Comparison of ENCODE assay signal across 24 cellular contexts in genomic region chr20:35270021-35270902, GRCh38. TPM values are rescaled to one million over a fixed set of nuclear protein-coding genes. Genes with fewer than 3 reads are reported as not detected.
A peak's percentile ranks its signal among the peaks of the same experiment; 100 is the strongest.
DNase-seq lines count a peak whose midpoint lies in the region; ATAC-seq, FAIRE-seq and TF ChIP-seq lines count a peak whose summit lies in the region.
"Had no signal": no experiment of that assay in that cellular context is flagged by ENCODE, and none has a peak within 500 bp of the region (broad histone marks: within the 10 kb centered on the region; RNA-seq: fewer than 3 reads in every experiment).

No MANE protein-coding gene starts in this region.

- no peak overlapping the region for H3K18ac ChIP-seq in H1 (ENCODE audit: extremely low read depth, low read length)

- peak overlapping the region; percentile 37 for H4K91ac ChIP-seq in H1 (replicated peaks; ENCODE audit: insufficient read length, low read length)

- H3K4ac ChIP-seq in H1 (replicated peaks; ENCODE audit: insufficient read length, low read depth, low read length): no peak overlapping the region

- H2BK120ac ChIP-seq in H1 (replicated peaks; ENCODE audit: low read depth, low read length): no peak overlapping the region

- H3K56ac ChIP-seq in H1 (replicated peaks; ENCODE audit: insufficient read length, low read depth, low read length): no peak overlapping the region

- H3K36me3 ChIP-seq in Karpas-422 (ENCODE audit: insufficient read depth, low read length) (no peaks in the 10 kb centered on the region), H1 (ENCODE audit: control insufficient read depth in 2 of 4, insufficient read depth in 4 of 4, low read length in 3 of 4) (peaks cover 0 to 9% (median 0%) of the 10 kb centered on the region in 4 experiments; a peak in 3 of 8 replicates), esophagus squamous epithelium (peaks cover 0 to 81% (median 10%) of the 10 kb centered on the region in 3 donors)
- H3K36me3 ChIP-seq: transverse colon had no signal

- no peak overlapping the region for H4K5ac ChIP-seq in H1 (ENCODE audit: insufficient read length, low read depth, low read length)

- no peak overlapping the region for H3K4me3 Mint-ChIP-seq in osteocyte (ENCODE audit: unreplicated experiment)
- H3K4me3 Mint-ChIP-seq: activated CD4-positive, alpha-beta T cell treated with anti-CD3 and anti-CD28 coated beads, Interleukin-2, amount 10 ng/mL, durations not matched to agents 7 days and 5 days; activated naive CD4-positive, alpha-beta T cell treated with anti-CD3 and anti-CD28 coated beads, Interleukin-2, amount 50 U/mL, for 24 hours; HFFc6; natural killer cell had no signal

- ATAC-seq in GM21515 (IDR thresholded peaks at IDR 0.05; ENCODE audit: unreplicated experiment): no peak

- H3K4me2 ChIP-seq in Karpas-422 (ENCODE audit: low read depth, low read length, poor library complexity, severe bottlenecking) (peak overlapping the region; percentile 47), H1 (ENCODE audit: insufficient read depth in 1 of 2, low read depth in 2 of 2, low read length in 2 of 2) (no peak overlapping the region)
- H3K4me2 ChIP-seq: SK-N-SH had no signal

- peak overlapping the region; percentile 63 for H4K8ac ChIP-seq in H1 (ENCODE audit: extremely low read depth, insufficient read depth, low read length)

- no peaks in the 10 kb centered on the region for H3K9me3 Mint-ChIP-seq in osteocyte (ENCODE audit: unreplicated experiment)
- H3K9me3 Mint-ChIP-seq: activated CD4-positive, alpha-beta T cell treated with anti-CD3 and anti-CD28 coated beads, Interleukin-2, amount 10 ng/mL, durations not matched to agents 7 days and 5 days; activated naive CD4-positive, alpha-beta T cell treated with anti-CD3 and anti-CD28 coated beads, Interleukin-2, amount 50 U/mL, for 24 hours; activated T-helper 2 cell treated with anti-CD3 and anti-CD28 coated beads, Interferon-gamma antibody, Interleukin-2, Interleukin-4, amounts not matched to agents 10 μg/mL and 5 μg/mL and 100 μg/mL, durations not matched to agents 14 hours and 24 hours and 36 hours; CD4-positive, CD25-positive, alpha-beta regulatory T cell; HFFc6; natural killer cell had no signal

- POLR2A ChIA-PET in H1 (lab: Charles Lee; ENCODE audit: partially characterized antibody): interaction anchor here (1.1 to 7.9 kb wide), 5 partner anchors 4 to 11 kb away, joined by 3 to 98 read pairs (median 3); no protein-coding TSS in a partner anchor

- H3K23ac ChIP-seq in H1 (ENCODE audit: insufficient read length): no peak overlapping the region

- no peaks in the 10 kb centered on the region for H3K9me2 ChIP-seq in Karpas-422 (replicated peaks; ENCODE audit: insufficient read depth, low read length)
- H3K9me2 ChIP-seq: SK-N-SH had no signal

- peaks cover 10% of the 10 kb centered on the region for H3K36me3 Mint-ChIP-seq in osteocyte (ENCODE audit: unreplicated experiment)
- H3K36me3 Mint-ChIP-seq: natural killer cell had no signal

- DNase-seq in ELF-1 (ENCODE audit: low read depth, low spot score): peak; percentile 64
- no peak for DNase-seq in Karpas-422
- no peak for DNase-seq in H1 (ENCODE audit: low read depth in 1 of 2, low spot score in 2 of 2)
- DNase-seq in osteocyte (ENCODE audit: extremely low spot score, unreplicated experiment): no peak
- no peak for DNase-seq in activated CD4-positive, alpha-beta T cell treated with anti-CD3 and anti-CD28 coated beads, Interleukin-2, amount 50 U/mL, for 4 hours
- DNase-seq in esophagus squamous epithelium (lab: John Stamatoyannopoulos, UW): no peak
- DNase-seq: DMS 273 treated with DMSO at 0.1 percent for 48 hours, gastrocnemius medialis, left ventricle myocardium superior, NCI-H510A, SK-N-SH, small intestine had no signal

- H2BK15ac ChIP-seq in H1 (ENCODE audit: low read length): no peak overlapping the region

- no peak for FAIRE-seq in H1 (lab: Jason Lieb, UNC)
- FAIRE-seq: astrocyte, endometrium, pancreas, small intestine had no signal

- no peak for TF ChIP-seq CTCF in H1 (IDR thresholded peaks at IDR 0.05; ENCODE audit: control extremely low read depth in 1 of 3, insufficient read depth in 1 of 3, low read depth in 1 of 3, low read length in 3 of 3)
- no peak for TF ChIP-seq CTCF in osteocyte (IDR thresholded peaks at IDR 0.05)
- no peak for TF ChIP-seq CTCF in esophagus squamous epithelium (IDR thresholded peaks at IDR 0.05)

- H3K9me3 ChIP-seq in Karpas-422 (ENCODE audit: low read length) (no peaks in the 10 kb centered on the region), H1 (ENCODE audit: insufficient read depth in 2 of 2, low read depth in 1 of 2, low read length in 1 of 2) (no peaks in the 10 kb centered on the region), esophagus squamous epithelium (no peaks in the 10 kb centered on the region)
- H3K9me3 ChIP-seq: gastrocnemius medialis, pancreas, SK-N-SH, transverse colon had no signal

- no peak overlapping the region; the same call in 1 of the 2 replicates for H2BK12ac ChIP-seq in H1 (ENCODE audit: low read depth, low read length)

- no peaks in the 10 kb centered on the region for H3K27me3 Mint-ChIP-seq in osteocyte (ENCODE audit: unreplicated experiment)
- H3K27me3 Mint-ChIP-seq: activated CD4-positive, alpha-beta T cell treated with anti-CD3 and anti-CD28 coated beads, Interleukin-2, amount 10 ng/mL, durations not matched to agents 7 days and 5 days; activated naive CD4-positive, alpha-beta T cell treated with anti-CD3 and anti-CD28 coated beads, Interleukin-2, amount 50 U/mL, for 24 hours; CD4-positive, CD25-positive, alpha-beta regulatory T cell had no signal

- intact Hi-C loops in esophagus squamous epithelium (cut with DNase I): no loop called here

- H3K14ac ChIP-seq in H1 (ENCODE audit: insufficient read length): no peak overlapping the region

- H3K79me2 ChIP-seq in Karpas-422 (ENCODE audit: low read length) (no peaks in the 10 kb centered on the region), H1 (ENCODE audit: control insufficient read depth in 1 of 2, insufficient read depth in 2 of 2, low read length in 2 of 2) (no peaks in the 10 kb centered on the region)

- no peaks in the 10 kb centered on the region for H3K4me1 Mint-ChIP-seq in osteocyte (ENCODE audit: unreplicated experiment)

- H3K27ac ChIP-seq in Karpas-422 (ENCODE audit: low read length) (peak overlapping the region; percentile 83), H1 (ENCODE audit: low read depth, low read length) (no peak overlapping the region), esophagus squamous epithelium (no peak overlapping the region)
- H3K27ac ChIP-seq: gastrocnemius medialis had no signal

- H2AFZ ChIP-seq in Karpas-422 (ENCODE audit: low read length) (peak overlapping the region; percentile 68; the same call in 1 of the 2 replicates), H1 (ENCODE audit: low read length) (no peak overlapping the region)

- no peak overlapping the region; the same call in 1 of the 2 replicates for H2BK5ac ChIP-seq in H1 (ENCODE audit: low read depth, low read length)

- no peaks in the 10 kb centered on the region for H4K20me1 ChIP-seq in Karpas-422 (ENCODE audit: insufficient read depth, low read depth, low read length)
- H4K20me1 ChIP-seq in H1 (replicated peaks in 1 of 2; ENCODE audit: control insufficient read depth in 1 of 2, insufficient read depth in 2 of 2, low read length in 2 of 2): no peaks in the 10 kb centered on the region

- H2BK20ac ChIP-seq in H1 (ENCODE audit: low read length): no peak overlapping the region

- TF ChIP-seq RAD21 in H1 (IDR thresholded peaks at IDR 0.05 in 1 of 2, conservative IDR thresholded peaks at IDR 0.05 in 1 of 2; ENCODE audit: low read depth in 2 of 2, low read length in 2 of 2): no peak

- no peaks in the 10 kb centered on the region for H3K27me3 ChIP-seq in Karpas-422 (ENCODE audit: low read length)
- no peaks in the 10 kb centered on the region for H3K27me3 ChIP-seq in H1 (replicated peaks in 1 of 4; ENCODE audit: control insufficient read depth in 3 of 4, extremely low read depth in 1 of 4, insufficient read depth in 3 of 4, low read length in 3 of 4)
- H3K27me3 ChIP-seq in esophagus squamous epithelium: no peaks in the 10 kb centered on the region
- H3K27me3 ChIP-seq: gastrocnemius medialis, pancreas, transverse colon had no signal

- no peaks in the 10 kb centered on the region for H3K23me2 ChIP-seq in H1 (ENCODE audit: low read depth, low read length)

- peak overlapping the region; percentile 5 for H3K27ac Mint-ChIP-seq in osteocyte (ENCODE audit: unreplicated experiment)
- H3K27ac Mint-ChIP-seq: activated naive CD4-positive, alpha-beta T cell treated with anti-CD3 and anti-CD28 coated beads, Interleukin-2, amount 50 U/mL, for 24 hours; CD4-positive, CD25-positive, alpha-beta regulatory T cell; HFFc6 had no signal

- peaks cover 44% of the 10 kb centered on the region for H3K4me1 ChIP-seq in Karpas-422 (ENCODE audit: low read length)
- peaks cover 0 to 5% (median 2%) of the 10 kb centered on the region in 4 experiments; a peak in 3 of 7 replicates for H3K4me1 ChIP-seq in H1 (replicated peaks in 1 of 4; ENCODE audit: control insufficient read depth in 3 of 4, insufficient read depth in 4 of 4, low read length in 3 of 4)
- H3K4me1 ChIP-seq in esophagus squamous epithelium: peaks cover 0 to 9% (median 0%) of the 10 kb centered on the region in 3 donors
- H3K4me1 ChIP-seq: gastrocnemius medialis, pancreas had no signal

- CTCF ChIA-PET in H1 (lab: Charles Lee; ENCODE audit: partially characterized antibody): interaction anchor here (0.6 to 11.5 kb wide), 23 partner anchors 9 to 396 kb away, joined by 3 to 135 read pairs (median 4); partner anchors contain the start of gene EDEM2

- H2AK5ac ChIP-seq in H1 (ENCODE audit: low read depth, low read length): no peak overlapping the region

- H3K9ac ChIP-seq in Karpas-422 (ENCODE audit: low read length): peak overlapping the region; percentile 58
- no peak overlapping the region for H3K9ac ChIP-seq in H1 (replicated peaks in 1 of 4; ENCODE audit: extremely low read depth in 1 of 4, low read depth in 3 of 4, low read length in 3 of 4)
- H3K9ac ChIP-seq: SK-N-SH had no signal

- TF ChIP-seq EP300 in H1 (IDR thresholded peaks at IDR 0.05; ENCODE audit: borderline replicate concordance in 1 of 2, low read depth in 2 of 2, low read length in 2 of 2): no peak

- WGBS in H1 (ENCODE audit: extremely low coverage in 1 of 2, insufficient coverage in 1 of 2, insufficient read length in 1 of 2, insufficient replicate concordance in 2 of 2, low coverage in 1 of 2, low lambda C conversion rate in 2 of 2, missing lambda C conversion rate in 1 of 2), 2 experiments: 87% methylated on average over 19 of the region's 19 CpGs; no CpG with 5 or more reads in 1 of the 2 experiments
- 84 to 94% methylated on average over 10 to 12 of the region's 19 CpGs for WGBS in esophagus squamous epithelium, 2 donors

- no peaks in the 10 kb centered on the region for H3K79me1 ChIP-seq in H1 (ENCODE audit: low read depth, low read length)

- peak overlapping the region; percentile 25; the same call in 1 of the 2 replicates for H3K4me3 ChIP-seq in Karpas-422 (ENCODE audit: low read length)
- no peak overlapping the region for H3K4me3 ChIP-seq in H1 (ENCODE audit: extremely low read depth in 1 of 4, insufficient read depth in 2 of 4, low read depth in 3 of 4, low read length in 4 of 4)
- no peak overlapping the region for H3K4me3 ChIP-seq in esophagus squamous epithelium
- H3K4me3 ChIP-seq: gastrocnemius medialis, pancreas, transverse colon had no signal

- TF ChIP-seq POLR2A in H1 (IDR thresholded peaks at IDR 0.05; ENCODE audit: control extremely low read depth in 1 of 2, low read depth in 2 of 2, low read length in 2 of 2): no peak
- TF ChIP-seq POLR2A in esophagus squamous epithelium (IDR thresholded peaks at IDR 0.05): no peak

RNA-seq across cellular contexts. Expression of gene MMP24OS, which starts 7.7 kb away (rescaled TPM):
- total RNA-seq in Karpas-422 (2014; rRNA removed; shearing (Covaris generic); ENCODE audit: low replicate concordance): 12.4 and 17.1 TPM in 2 replicates
- total RNA-seq in H1 (2021; fragmentation: NEBNext Ultra II Directional; extraction: Animal tissue kit (Norgen Biotek cat#: 25700)): 19.0 and 22.2 TPM in 2 replicates
- 21.3 and 44.4 TPM in 2 replicates for polyA plus RNA-seq in H1 (2011; rRNA removed)
- polyA plus RNA-seq in H1 (2011; cell fraction: cytosol; rRNA removed): 20.6 TPM
- 45.3 TPM for polyA plus RNA-seq in H1 (2011; cell fraction: nucleus; rRNA removed)
- polyA plus RNA-seq in H1 (2012, experiment 1 of 2): 21.1 to 31.1 TPM (median 25.0 TPM) in 4 replicates
- 23.1 TPM for polyA plus RNA-seq in H1 (2012, experiment 2 of 2)
- 19.5 TPM for polyA plus RNA-seq in H1 (2013, experiment 1 of 2)
- polyA plus RNA-seq in H1 (2013, experiment 2 of 2): 17.8 TPM
- 5.5 and 9.3 TPM in 2 replicates for polyA minus RNA-seq in H1 (2011; rRNA and poly(A)+ RNA removed)
- 18.9 TPM for polyA minus RNA-seq in H1 (2011; cell fraction: cytosol; rRNA and poly(A)+ RNA removed)
- 27.2 TPM for polyA minus RNA-seq in H1 (2011; cell fraction: nucleus; rRNA and poly(A)+ RNA removed)
- total RNA-seq in osteocyte (118 and 120 TPM in 2 replicates), esophagus squamous epithelium (10 to 100 TPM; 12.8 to 21.5 (median 18.7) TPM)

RNA-seq across cellular contexts. Expression of gene EIF6, which starts 14.3 kb away (rescaled TPM):
- 150 and 168 TPM in 2 replicates for total RNA-seq in Karpas-422 (2014; rRNA removed; shearing (Covaris generic); ENCODE audit: low replicate concordance)
- total RNA-seq in H1 (2021; fragmentation: NEBNext Ultra II Directional; extraction: Animal tissue kit (Norgen Biotek cat#: 25700)): 183 and 184 TPM in 2 replicates
- polyA plus RNA-seq in H1 (2011; rRNA removed): 319 and 374 TPM in 2 replicates
- 267 TPM for polyA plus RNA-seq in H1 (2011; cell fraction: cytosol; rRNA removed)
- 359 TPM for polyA plus RNA-seq in H1 (2011; cell fraction: nucleus; rRNA removed)
- polyA plus RNA-seq in H1 (2012, experiment 1 of 2): 166 to 215 TPM (median 195 TPM) in 4 replicates
- polyA plus RNA-seq in H1 (2012, experiment 2 of 2): 307 TPM
- 104 TPM for polyA plus RNA-seq in H1 (2013, experiment 1 of 2)
- 109 TPM for polyA plus RNA-seq in H1 (2013, experiment 2 of 2)
- 168 and 184 TPM in 2 replicates for polyA minus RNA-seq in H1 (2011; rRNA and poly(A)+ RNA removed)
- polyA minus RNA-seq in H1 (2011; cell fraction: cytosol; rRNA and poly(A)+ RNA removed): 74.5 TPM
- polyA minus RNA-seq in H1 (2011; cell fraction: nucleus; rRNA and poly(A)+ RNA removed): 56.0 TPM
- total RNA-seq in osteocyte (131 and 136 TPM in 2 replicates), esophagus squamous epithelium (100 to 1,000 TPM; 176 to 240 (median 198) TPM)

RNA-seq across cellular contexts. Expression of gene FAM83C, which starts 22.0 kb away (rescaled TPM):
- total RNA-seq in Karpas-422 (2014; rRNA removed; shearing (Covaris generic); ENCODE audit: low replicate concordance): not detected in 2 replicates
- not detected in 2 replicates for total RNA-seq in H1 (2021; fragmentation: NEBNext Ultra II Directional; extraction: Animal tissue kit (Norgen Biotek cat#: 25700))
- not detected in 2 replicates for polyA plus RNA-seq in H1 (2011; rRNA removed)
- polyA plus RNA-seq in H1 (2011; cell fraction: cytosol; rRNA removed): 0.03 TPM
- polyA plus RNA-seq in H1 (2011; cell fraction: nucleus; rRNA removed): not detected
- polyA plus RNA-seq in H1 (2012, experiment 1 of 2): 0.05 TPM in 2 of 4 replicates, not detected in the others
- not detected for polyA plus RNA-seq in H1 (2012, experiment 2 of 2)
- polyA plus RNA-seq in H1 (2013, experiment 1 of 2): 0.02 TPM
- polyA plus RNA-seq in H1 (2013, experiment 2 of 2): 0.02 TPM
- not detected in 2 replicates for polyA minus RNA-seq in H1 (2011; rRNA and poly(A)+ RNA removed)
- polyA minus RNA-seq in H1 (2011; cell fraction: cytosol; rRNA and poly(A)+ RNA removed): not detected
- polyA minus RNA-seq in H1 (2011; cell fraction: nucleus; rRNA and poly(A)+ RNA removed): not detected
- total RNA-seq in osteocyte: not detected in 2 replicates
- total RNA-seq in esophagus squamous epithelium: 10 to 100 TPM; 29.5 to 55.3 (median 38.2) TPM
- total RNA-seq: activated CD4-positive, alpha-beta T cell treated with anti-CD3 and anti-CD28 coated beads, Interleukin-2, amount 10 ng/mL, durations not matched to agents 7 days and 5 days; activated T-helper 2 cell treated with anti-CD3 and anti-CD28 coated beads, Interferon-gamma antibody, Interleukin-2, Interleukin-4, amounts not matched to agents 10 μg/mL and 5 μg/mL and 100 μg/mL, durations not matched to agents 14 hours and 24 hours and 36 hours; astrocyte; CD4-positive, CD25-positive, alpha-beta regulatory T cell; dermis blood vessel endothelial cell; gastrocnemius medialis; HFFc6; left ventricle myocardium superior; natural killer cell; pancreas had no signal
- polyA plus RNA-seq: CD4-positive, CD25-positive, alpha-beta regulatory T cell; pancreas; SK-N-SH had no signal

RNA-seq across cellular contexts. Expression of gene MMP24, which starts 43.8 kb away (rescaled TPM):
- 0.36 and 0.60 TPM in 2 replicates for total RNA-seq in Karpas-422 (2014; rRNA removed; shearing (Covaris generic); ENCODE audit: low replicate concordance)
- 18.8 and 20.0 TPM in 2 replicates for total RNA-seq in H1 (2021; fragmentation: NEBNext Ultra II Directional; extraction: Animal tissue kit (Norgen Biotek cat#: 25700))
- 21.4 and 27.2 TPM in 2 replicates for polyA plus RNA-seq in H1 (2011; rRNA removed)
- polyA plus RNA-seq in H1 (2011; cell fraction: cytosol; rRNA removed): 18.8 TPM
- polyA plus RNA-seq in H1 (2011; cell fraction: nucleus; rRNA removed): 25.4 TPM
- polyA plus RNA-seq in H1 (2012, experiment 1 of 2): 14.2 to 22.0 TPM (median 19.1 TPM) in 4 replicates
- polyA plus RNA-seq in H1 (2012, experiment 2 of 2): 22.2 TPM
- 5.8 TPM for polyA plus RNA-seq in H1 (2013, experiment 1 of 2)
- polyA plus RNA-seq in H1 (2013, experiment 2 of 2): 6.3 TPM
- polyA minus RNA-seq in H1 (2011; rRNA and poly(A)+ RNA removed): 21.1 and 25.6 TPM in 2 replicates
- 14.8 TPM for polyA minus RNA-seq in H1 (2011; cell fraction: cytosol; rRNA and poly(A)+ RNA removed)
- 12.5 TPM for polyA minus RNA-seq in H1 (2011; cell fraction: nucleus; rRNA and poly(A)+ RNA removed)
- total RNA-seq in osteocyte (0.54 and 0.63 TPM in 2 replicates), esophagus squamous epithelium (under 1 TPM in 3 of 4 donors, not detected in 1; 0.06 to 0.38 (median 0.08) TPM)
- total RNA-seq: activated CD4-positive, alpha-beta T cell treated with anti-CD3 and anti-CD28 coated beads, Interleukin-2, amount 10 ng/mL, durations not matched to agents 7 days and 5 days; activated T-helper 2 cell treated with anti-CD3 and anti-CD28 coated beads, Interferon-gamma antibody, Interleukin-2, Interleukin-4, amounts not matched to agents 10 μg/mL and 5 μg/mL and 100 μg/mL, durations not matched to agents 14 hours and 24 hours and 36 hours; CD4-positive, CD25-positive, alpha-beta regulatory T cell had no signal

Comparison
In these comparisons a context has a peak if more than half of its experiments do, and no peak if none do; other contexts are left out.
1. RNA of gene FAM83C, which starts 22.0 kb away (total RNA-seq): 29.5 to 55.3 TPM in esophagus squamous epithelium; not detected in H1, not detected in osteocyte and not detected in Karpas-422; every median in the first group is over 10 times any median in the second.